In genomic region chrX:48487362-48487785, GRCh38 we compare ENCODE assay signal across 10 cellular contexts. TPM values are rescaled to one million over a fixed set of nuclear protein-coding genes. Genes with fewer than 3 reads are reported as not detected.
DNase-seq lines count a peak whose midpoint lies in the region; ATAC-seq and TF ChIP-seq lines count a peak whose summit lies in the region.
"Had no signal": no experiment of that assay in that cellular context is flagged by ENCODE, and none has a peak within 500 bp of the region (broad histone marks: within the 10 kb centered on the region; RNA-seq: fewer than 3 reads in every experiment).

No MANE protein-coding gene starts in this region.

- H3K27ac Mint-ChIP-seq in activated CD4-positive, alpha-beta T cell treated with anti-CD3 and anti-CD28 coated beads, Interleukin-2, amount 10 ng/mL, durations not matched to agents 24 days and 14 days: no peak overlapping the region
- no peak overlapping the region for H3K27ac Mint-ChIP-seq in activated T-helper 1 cell treated with anti-CD3 and anti-CD28 coated beads, Interleukin-12 subunit alpha, Interleukin-12 subunit beta, Interleukin-2, Interleukin-4 antibody, amounts not matched to agents 30 ng/mL and 10 ng/mL and 1 ng/mL, durations not matched to agents 14 hours and 24 hours and 36 hours

- H3K4me1 Mint-ChIP-seq in activated CD4-positive, alpha-beta T cell treated with anti-CD3 and anti-CD28 coated beads, Interleukin-2, amount 10 ng/mL, durations not matched to agents 24 days and 14 days: no peaks in the 10 kb centered on the region
- no peaks in the 10 kb centered on the region for H3K4me1 Mint-ChIP-seq in activated T-helper 1 cell treated with anti-CD3 and anti-CD28 coated beads, Interleukin-12 subunit alpha, Interleukin-12 subunit beta, Interleukin-2, Interleukin-4 antibody, amounts not matched to agents 30 ng/mL and 10 ng/mL and 1 ng/mL, durations not matched to agents 14 hours and 24 hours and 36 hours (ENCODE audit: low read depth)

- H3K4me1 ChIP-seq in neutrophil (ENCODE audit: control insufficient read depth in 1 of 2, insufficient read depth in 1 of 2, low read depth in 1 of 2, low read length in 1 of 2): no peaks in the 10 kb centered on the region

- DNase-seq in CMK (ENCODE audit: low read depth) (peak; percentile 76), NCI-H460 (ENCODE audit: extremely low read depth, low read depth) (peak; percentile 56), epithelial cell of prostate (ENCODE audit: low read depth, low spot score) (peak; percentile 99), G401 (ENCODE audit: low spot score) (no peak)
- no peak for DNase-seq in activated CD4-positive, alpha-beta T cell treated with anti-CD3 and anti-CD28 coated beads, Interleukin-2, amount 10 ng/mL, durations not matched to agents 24 days and 14 days
- DNase-seq in activated T-helper 1 cell treated with anti-CD3 and anti-CD28 coated beads, Interleukin-12 subunit alpha, Interleukin-12 subunit beta, Interleukin-2, Interleukin-4 antibody, amounts not matched to agents 30 ng/mL and 10 ng/mL and 1 ng/mL, durations not matched to agents 14 hours and 24 hours and 36 hours (ENCODE audit: low spot score): no peak
- DNase-seq: activated T-cell treated with anti-CD3 and anti-CD28 coated beads for 4 hours had no signal

- ATAC-seq in GM18907 (IDR thresholded peaks at IDR 0.05; ENCODE audit: unreplicated experiment): no peak

- H3K27ac ChIP-seq in epithelial cell of prostate (peak overlapping the region; percentile 98), neutrophil (peak overlapping the region; percentile 33)

- H3K27me3 ChIP-seq in neutrophil: no peaks in the 10 kb centered on the region

- no peaks in the 10 kb centered on the region for H3K9me3 Mint-ChIP-seq in activated CD4-positive, alpha-beta T cell treated with anti-CD3 and anti-CD28 coated beads, Interleukin-2, amount 10 ng/mL, durations not matched to agents 24 days and 14 days
- H3K9me3 Mint-ChIP-seq in activated T-helper 1 cell treated with anti-CD3 and anti-CD28 coated beads, Interleukin-12 subunit alpha, Interleukin-12 subunit beta, Interleukin-2, Interleukin-4 antibody, amounts not matched to agents 30 ng/mL and 10 ng/mL and 1 ng/mL, durations not matched to agents 14 hours and 24 hours and 36 hours: no peaks in the 10 kb centered on the region

- in situ Hi-C loops in G401 (cut with HindIII; ENCODE audit: low sequenced_read_pairs): no loop called here

- H3K4me3 Mint-ChIP-seq in activated CD4-positive, alpha-beta T cell treated with anti-CD3 and anti-CD28 coated beads, Interleukin-2, amount 10 ng/mL, durations not matched to agents 24 days and 14 days: no peak overlapping the region
- no peak overlapping the region for H3K4me3 Mint-ChIP-seq in activated T-helper 1 cell treated with anti-CD3 and anti-CD28 coated beads, Interleukin-12 subunit alpha, Interleukin-12 subunit beta, Interleukin-2, Interleukin-4 antibody, amounts not matched to agents 30 ng/mL and 10 ng/mL and 1 ng/mL, durations not matched to agents 14 hours and 24 hours and 36 hours

- peaks cover 9% of the 10 kb centered on the region for H3K36me3 Mint-ChIP-seq in activated CD4-positive, alpha-beta T cell treated with anti-CD3 and anti-CD28 coated beads, Interleukin-2, amount 10 ng/mL, durations not matched to agents 24 days and 14 days (ENCODE audit: low read depth)
- H3K36me3 Mint-ChIP-seq in activated T-helper 1 cell treated with anti-CD3 and anti-CD28 coated beads, Interleukin-12 subunit alpha, Interleukin-12 subunit beta, Interleukin-2, Interleukin-4 antibody, amounts not matched to agents 30 ng/mL and 10 ng/mL and 1 ng/mL, durations not matched to agents 14 hours and 24 hours and 36 hours (ENCODE audit: low read depth): peaks cover 4% of the 10 kb centered on the region

- peaks cover 3% of the 10 kb centered on the region for H3K36me3 ChIP-seq in neutrophil

- no peaks in the 10 kb centered on the region for H3K9me3 ChIP-seq in neutrophil

- no peaks in the 10 kb centered on the region for H3K27me3 Mint-ChIP-seq in activated CD4-positive, alpha-beta T cell treated with anti-CD3 and anti-CD28 coated beads, Interleukin-2, amount 10 ng/mL, durations not matched to agents 24 days and 14 days
- no peaks in the 10 kb centered on the region for H3K27me3 Mint-ChIP-seq in activated T-helper 1 cell treated with anti-CD3 and anti-CD28 coated beads, Interleukin-12 subunit alpha, Interleukin-12 subunit beta, Interleukin-2, Interleukin-4 antibody, amounts not matched to agents 30 ng/mL and 10 ng/mL and 1 ng/mL, durations not matched to agents 14 hours and 24 hours and 36 hours (ENCODE audit: insufficient read depth)

- TF ChIP-seq CTCF in neutrophil (IDR thresholded peaks at IDR 0.05): no peak

- intact Hi-C loops in activated CD4-positive, alpha-beta T cell treated with anti-CD3 and anti-CD28 coated beads, Interleukin-2, amount 10 ng/mL, durations not matched to agents 24 days and 14 days (cut with micrococcal nuclease): no loop called here
- intact Hi-C loops in activated T-helper 1 cell treated with anti-CD3 and anti-CD28 coated beads, Interleukin-12 subunit alpha, Interleukin-12 subunit beta, Interleukin-2, Interleukin-4 antibody, amounts not matched to agents 30 ng/mL and 10 ng/mL and 1 ng/mL, durations not matched to agents 14 hours and 24 hours and 36 hours (cut with micrococcal nuclease): no loop called here

- H3K4me3 ChIP-seq in neutrophil (ENCODE audit: low read depth in 1 of 2, low read length in 1 of 2): no peak overlapping the region
- H3K4me3 ChIP-seq: skin epidermis had no signal

RNA-seq across cellular contexts. Expression of gene FTSJ1, which starts 11.4 kb away (rescaled TPM):
- total RNA-seq in NCI-H460 (2014; rRNA removed; shearing (Covaris generic)): 74.8 and 93.3 TPM in 2 replicates
- polyA plus RNA-seq in NCI-H460 (2014; cell fraction: nucleus; rRNA removed): 90.1 and 117 TPM in 2 replicates
- 38.7 and 64.6 TPM in 2 replicates for total RNA-seq in G401 (2014; rRNA removed; shearing (Covaris generic))
- 95.6 and 101 TPM in 2 replicates for total RNA-seq in activated CD4-positive, alpha-beta T cell treated with anti-CD3 and anti-CD28 coated beads, Interleukin-2, amount 10 ng/mL, durations not matched to agents 24 days and 14 days
- total RNA-seq in activated T-helper 1 cell treated with anti-CD3 and anti-CD28 coated beads, Interleukin-12 subunit alpha, Interleukin-12 subunit beta, Interleukin-2, Interleukin-4 antibody, amounts not matched to agents 30 ng/mL and 10 ng/mL and 1 ng/mL, durations not matched to agents 14 hours and 24 hours and 36 hours: 96.2 and 103 TPM in 2 replicates

RNA-seq across cellular contexts. Expression of gene SLC38A5, which starts 17.3 kb away (rescaled TPM):
- total RNA-seq in NCI-H460 (2014; rRNA removed; shearing (Covaris generic)): 43.8 and 49.3 TPM in 2 replicates
- 69.3 and 88.1 TPM in 2 replicates for polyA plus RNA-seq in NCI-H460 (2014; cell fraction: nucleus; rRNA removed)
- total RNA-seq in G401 (2014; rRNA removed; shearing (Covaris generic)): 55.7 and 82.7 TPM in 2 replicates
- 195 and 210 TPM in 2 replicates for total RNA-seq in activated CD4-positive, alpha-beta T cell treated with anti-CD3 and anti-CD28 coated beads, Interleukin-2, amount 10 ng/mL, durations not matched to agents 24 days and 14 days
- total RNA-seq in activated T-helper 1 cell treated with anti-CD3 and anti-CD28 coated beads, Interleukin-12 subunit alpha, Interleukin-12 subunit beta, Interleukin-2, Interleukin-4 antibody, amounts not matched to agents 30 ng/mL and 10 ng/mL and 1 ng/mL, durations not matched to agents 14 hours and 24 hours and 36 hours: 205 and 206 TPM in 2 replicates

RNA-seq across cellular contexts. Expression of gene PORCN, which starts 21.4 kb away (rescaled TPM):
- total RNA-seq in NCI-H460 (2014; rRNA removed; shearing (Covaris generic)): 12.0 and 13.9 TPM in 2 replicates
- polyA plus RNA-seq in NCI-H460 (2014; cell fraction: nucleus; rRNA removed): 12.0 and 13.4 TPM in 2 replicates
- total RNA-seq in G401 (2014; rRNA removed; shearing (Covaris generic)): 3.5 and 11.8 TPM in 2 replicates
- total RNA-seq in activated CD4-positive, alpha-beta T cell treated with anti-CD3 and anti-CD28 coated beads, Interleukin-2, amount 10 ng/mL, durations not matched to agents 24 days and 14 days: 11.5 and 12.9 TPM in 2 replicates
- total RNA-seq in activated T-helper 1 cell treated with anti-CD3 and anti-CD28 coated beads, Interleukin-12 subunit alpha, Interleukin-12 subunit beta, Interleukin-2, Interleukin-4 antibody, amounts not matched to agents 30 ng/mL and 10 ng/mL and 1 ng/mL, durations not matched to agents 14 hours and 24 hours and 36 hours: 13.6 and 15.1 TPM in 2 replicates

RNA-seq across cellular contexts. Expression of gene EBP, which starts 34.2 kb away (rescaled TPM):
- 39.8 and 48.9 TPM in 2 replicates for total RNA-seq in NCI-H460 (2014; rRNA removed; shearing (Covaris generic))
- polyA plus RNA-seq in NCI-H460 (2014; cell fraction: nucleus; rRNA removed): 155 and 163 TPM in 2 replicates
- 87.4 and 107 TPM in 2 replicates for total RNA-seq in G401 (2014; rRNA removed; shearing (Covaris generic))
- 159 and 163 TPM in 2 replicates for total RNA-seq in activated CD4-positive, alpha-beta T cell treated with anti-CD3 and anti-CD28 coated beads, Interleukin-2, amount 10 ng/mL, durations not matched to agents 24 days and 14 days
- total RNA-seq in activated T-helper 1 cell treated with anti-CD3 and anti-CD28 coated beads, Interleukin-12 subunit alpha, Interleukin-12 subunit beta, Interleukin-2, Interleukin-4 antibody, amounts not matched to agents 30 ng/mL and 10 ng/mL and 1 ng/mL, durations not matched to agents 14 hours and 24 hours and 36 hours: 164 and 178 TPM in 2 replicates

RNA-seq across cellular contexts. Expression of gene TBC1D25, which starts 52.1 kb away (rescaled TPM):
- 6.9 and 7.2 TPM in 2 replicates for total RNA-seq in NCI-H460 (2014; rRNA removed; shearing (Covaris generic))
- polyA plus RNA-seq in NCI-H460 (2014; cell fraction: nucleus; rRNA removed): 5.4 and 7.4 TPM in 2 replicates
- total RNA-seq in G401 (2014; rRNA removed; shearing (Covaris generic)): 2.0 and 6.6 TPM in 2 replicates
- total RNA-seq in activated CD4-positive, alpha-beta T cell treated with anti-CD3 and anti-CD28 coated beads, Interleukin-2, amount 10 ng/mL, durations not matched to agents 24 days and 14 days: 14.0 and 15.9 TPM in 2 replicates
- 13.5 and 16.0 TPM in 2 replicates for total RNA-seq in activated T-helper 1 cell treated with anti-CD3 and anti-CD28 coated beads, Interleukin-12 subunit alpha, Interleukin-12 subunit beta, Interleukin-2, Interleukin-4 antibody, amounts not matched to agents 30 ng/mL and 10 ng/mL and 1 ng/mL, durations not matched to agents 14 hours and 24 hours and 36 hours

Comparison
In these comparisons a context has a peak if more than half of its experiments do, and no peak if none do; other contexts are left out.
1. DNase-seq: peak in CMK (single experiment), NCI-H460 (single experiment) and epithelial cell of prostate (single experiment); none in G401 (single experiment), activated CD4-positive, alpha-beta T cell treated with anti-CD3 and anti-CD28 coated beads, Interleukin-2, amount 10 ng/mL, durations not matched to agents 24 days and 14 days (single experiment) and activated T-helper 1 cell treated with anti-CD3 and anti-CD28 coated beads, Interleukin-12 subunit alpha, Interleukin-12 subunit beta, Interleukin-2, Interleukin-4 antibody, amounts not matched to agents 30 ng/mL and 10 ng/mL and 1 ng/mL, durations not matched to agents 14 hours and 24 hours and 36 hours (single experiment).